1 cellular context compared by ENCODE assay signal in genomic region chr4:153790962-153791551, GRCh38.
TF ChIP-seq lines count a peak whose summit lies in the region.

No MANE protein-coding gene starts in this region.

TF ChIP-seq in SK-N-SH, 30 proteins besides CTCF, POLR2A, EP300 and RAD21 (continued from another document):
- TF ChIP-seq RCOR1 (IDR thresholded peaks at IDR 0.05; ENCODE audit: low read length) (no peak), FOSL2 (IDR thresholded peaks at IDR 0.05; ENCODE audit: borderline replicate concordance, low read depth) (no peak)
TF ChIP-seq in SK-N-SH: peak in this region for 0.
